In the genomic region with DNA sequence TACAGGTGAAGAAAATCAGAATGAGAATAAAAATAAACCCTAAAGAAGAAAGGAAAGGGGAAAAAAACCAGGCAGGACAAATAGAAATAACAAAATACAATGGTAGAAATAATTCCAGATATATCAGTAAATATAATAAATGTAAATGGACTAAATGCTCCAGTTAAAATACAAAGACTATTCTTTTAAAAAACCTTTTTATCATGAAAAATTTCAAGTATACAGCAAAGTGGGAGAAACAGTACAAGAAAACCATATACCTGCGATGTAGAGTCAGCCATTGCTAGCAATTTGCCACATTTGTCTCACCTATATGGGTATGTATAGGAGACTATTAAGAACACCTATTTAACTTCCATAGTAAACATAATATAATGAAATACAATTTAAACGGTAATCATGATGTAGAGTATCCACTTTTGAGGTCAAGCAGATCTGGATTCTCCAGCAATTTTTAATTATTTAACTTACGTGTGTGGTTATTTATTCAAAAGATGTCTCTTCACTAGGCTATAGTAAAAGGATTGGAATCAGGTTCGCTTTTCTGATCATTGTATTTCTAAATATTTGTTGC, we compare ENCODE assay signal across 2 cellular contexts.
TF ChIP-seq lines count a peak whose summit lies in the region.

No MANE protein-coding gene starts in this region.

TF ChIP-seq in SK-N-SH, 30 proteins besides CTCF, POLR2A, EP300 and RAD21 (continued from another document):
- TF ChIP-seq PBX3 (IDR thresholded peaks at IDR 0.05) (no peak), ELF1 (IDR thresholded peaks at IDR 0.05) (no peak), SMC3 (IDR thresholded peaks at IDR 0.05; ENCODE audit: low read depth, low read length) (no peak), YY1 (IDR thresholded peaks at IDR 0.05; ENCODE audit: low read depth) (no peak), MXI1 (IDR thresholded peaks at IDR 0.05; ENCODE audit: low read depth, low read length) (no peak), GABPA (IDR thresholded peaks at IDR 0.05; ENCODE audit: low read depth) (no peak), FOSL2 (IDR thresholded peaks at IDR 0.05; ENCODE audit: borderline replicate concordance, low read depth) (no peak), RCOR1 (IDR thresholded peaks at IDR 0.05; ENCODE audit: low read length) (no peak), TAF1 (IDR thresholded peaks at IDR 0.05; ENCODE audit: borderline replicate concordance, low read depth, low read length) (no peak), TCF12 (IDR thresholded peaks at IDR 0.05) (no peak), GATA2 (CRISPR knock-in tag; IDR thresholded peaks at IDR 0.05) (no peak), RXRA (IDR thresholded peaks at IDR 0.05; ENCODE audit: borderline replicate concordance, low read depth) (no peak)

TF ChIP-seq in SK-N-SH treated with all-trans-retinoic acid at 6 μM for 48 hours, 23 proteins besides CTCF, POLR2A, EP300 and RAD21 (continued from another document):
- TF ChIP-seq CSRNP3 (CRISPR knock-in tag; IDR thresholded peaks at IDR 0.05) (no peak), ESRRG (CRISPR knock-in tag; IDR thresholded peaks at IDR 0.05) (no peak), ZFP3 (CRISPR knock-in tag; IDR thresholded peaks at IDR 0.05) (no peak), RARB (CRISPR knock-in tag; IDR thresholded peaks at IDR 0.05) (no peak), CSDC2 (CRISPR knock-in tag; IDR thresholded peaks at IDR 0.05) (no peak), TOX (CRISPR knock-in tag; IDR thresholded peaks at IDR 0.05; ENCODE audit: borderline replicate concordance) (no peak), ZNF8 (CRISPR knock-in tag; IDR thresholded peaks at IDR 0.05) (no peak), ZFP30 (CRISPR knock-in tag; IDR thresholded peaks at IDR 0.05) (no peak), BACH2 (CRISPR knock-in tag; IDR thresholded peaks at IDR 0.05; ENCODE audit: borderline replicate concordance) (no peak)
- TF ChIP-seq, protein P1, sequence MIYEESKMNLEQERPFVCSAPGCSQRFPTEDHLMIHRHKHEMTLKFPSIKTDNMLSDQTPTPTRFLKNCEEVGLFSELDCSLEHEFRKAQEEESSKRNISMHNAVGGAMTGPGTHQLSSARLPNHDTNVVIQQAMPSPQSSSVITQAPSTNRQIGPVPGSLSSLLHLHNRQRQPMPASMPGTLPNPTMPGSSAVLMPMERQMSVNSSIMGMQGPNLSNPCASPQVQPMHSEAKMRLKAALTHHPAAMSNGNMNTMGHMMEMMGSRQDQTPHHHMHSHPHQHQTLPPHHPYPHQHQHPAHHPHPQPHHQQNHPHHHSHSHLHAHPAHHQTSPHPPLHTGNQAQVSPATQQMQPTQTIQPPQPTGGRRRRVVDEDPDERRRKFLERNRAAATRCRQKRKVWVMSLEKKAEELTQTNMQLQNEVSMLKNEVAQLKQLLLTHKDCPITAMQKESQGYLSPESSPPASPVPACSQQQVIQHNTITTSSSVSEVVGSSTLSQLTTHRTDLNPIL (CRISPR knock-in tag; IDR thresholded peaks at IDR 0.05; ENCODE audit: low read depth), result no peak
